ENCODE assay signal across 1 cellular context in the genomic region with DNA sequence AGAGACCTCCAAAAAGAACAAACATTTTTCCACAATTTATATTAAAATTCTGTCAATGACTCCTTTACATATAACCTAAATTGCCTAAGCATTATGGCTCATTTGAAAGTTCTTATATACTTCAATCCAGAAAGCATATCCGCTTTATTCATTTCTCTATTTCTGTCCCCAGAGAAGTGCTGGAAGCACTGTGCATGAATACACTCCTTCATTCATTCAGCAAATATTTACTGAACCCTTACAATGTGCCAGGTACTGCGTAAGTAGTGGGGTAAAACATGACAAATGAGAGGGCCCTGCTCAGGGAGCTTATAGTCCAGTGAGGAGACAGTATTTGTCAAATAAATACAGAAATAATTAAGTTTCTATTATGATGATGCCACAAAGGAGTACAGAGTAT.
TF ChIP-seq lines count a peak whose summit lies in the region.

No MANE protein-coding gene starts in this region.

TF ChIP-seq in HepG2, 621 proteins besides CTCF, POLR2A, EP300 and RAD21:
- TF ChIP-seq ZNF235 (CRISPR knock-in tag; IDR thresholded peaks at IDR 0.05; ENCODE audit: borderline replicate concordance) (no peak), ZFX (CRISPR knock-in tag; IDR thresholded peaks at IDR 0.05; ENCODE audit: low read depth) (no peak), ATF7 (IDR thresholded peaks at IDR 0.05) (no peak), ATF7 (CRISPR knock-in tag; IDR thresholded peaks at IDR 0.05) (no peak), EHMT2 (IDR thresholded peaks at IDR 0.05; ENCODE audit: borderline replicate concordance, low read depth, low read length) (no peak), SATB2 (CRISPR knock-in tag; IDR thresholded peaks at IDR 0.05) (no peak), MEIS1 (CRISPR knock-in tag; IDR thresholded peaks at IDR 0.05; ENCODE audit: borderline replicate concordance) (no peak), BHLHE40 (IDR thresholded peaks at IDR 0.05; ENCODE audit: low read length) (no peak), ZNF879 (CRISPR knock-in tag; IDR thresholded peaks at IDR 0.05) (no peak), ZNF329 (CRISPR knock-in tag; IDR thresholded peaks at IDR 0.05; ENCODE audit: low read depth) (no peak), ZNF550 (CRISPR knock-in tag; IDR thresholded peaks at IDR 0.05; ENCODE audit: borderline replicate concordance) (no peak), NFYB (CRISPR knock-in tag; IDR thresholded peaks at IDR 0.05) (no peak), ZKSCAN5 (CRISPR knock-in tag; IDR thresholded peaks at IDR 0.05) (no peak), ZNF577 (CRISPR knock-in tag; IDR thresholded peaks at IDR 0.05; ENCODE audit: borderline replicate concordance, low read depth) (no peak), GZF1 (CRISPR knock-in tag; IDR thresholded peaks at IDR 0.05) (no peak), ARID2 (CRISPR knock-in tag; IDR thresholded peaks at IDR 0.05; ENCODE audit: borderline replicate concordance) (no peak)
- TF ChIP-seq, protein P1, sequence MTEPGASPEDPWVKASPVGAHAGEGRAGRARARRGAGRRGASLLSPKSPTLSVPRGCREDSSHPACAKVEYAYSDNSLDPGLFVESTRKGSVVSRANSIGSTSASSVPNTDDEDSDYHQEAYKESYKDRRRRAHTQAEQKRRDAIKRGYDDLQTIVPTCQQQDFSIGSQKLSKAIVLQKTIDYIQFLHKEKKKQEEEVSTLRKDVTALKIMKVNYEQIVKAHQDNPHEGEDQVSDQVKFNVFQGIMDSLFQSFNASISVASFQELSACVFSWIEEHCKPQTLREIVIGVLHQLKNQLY (CRISPR knock-in tag; IDR thresholded peaks at IDR 0.05): no peak
